ENCODE assay signal across 8 cellular contexts in genomic region chr19:12956446-12957388, GRCh38. TPM values are rescaled to one million over a fixed set of nuclear protein-coding genes. Genes with fewer than 3 reads are reported as not detected.
DNase-seq lines count a peak whose midpoint lies in the region; ATAC-seq and TF ChIP-seq lines count a peak whose summit lies in the region.

Gene GADD45GIP1 (minus strand): TSS chr19:12957223. CDS start chr19:12957212, 11 bp downstream.

- H3K4me3 ChIP-seq in adipocyte (ENCODE audit: low read length), result peak within 1 kb of the TSS; percentile 100

- no peaks in the 10 kb centered on the region for H3K27me3 ChIP-seq in adipocyte (replicated peaks; ENCODE audit: control insufficient read depth, insufficient read depth, low read length)

- peak within 1 kb of the TSS; percentile 93 to 96 for H3K27ac Mint-ChIP-seq in T-cell
- peak within 1 kb of the TSS; percentile 83 for H3K27ac Mint-ChIP-seq in type B pancreatic cell

- H3K9me3 ChIP-seq in adipocyte (ENCODE audit: control insufficient read depth, low read length), result no peaks in the 10 kb centered on the region

- H3K36me3 Mint-ChIP-seq in T-cell (peaks cover 7% of the 10 kb centered on the region), type B pancreatic cell (peaks cover 8% of the 10 kb centered on the region)

- H3K36me3 ChIP-seq in adipocyte (ENCODE audit: control insufficient read depth, insufficient read depth, low read length, severe bottlenecking), result peaks cover 26% of the 10 kb centered on the region

- H3K4me3 Mint-ChIP-seq in T-cell (peak within 1 kb of the TSS; percentile 82 to 90 (median 86)), type B pancreatic cell (peak within 1 kb of the TSS; percentile 88)

- H3K27me3 Mint-ChIP-seq in T-cell (no peaks in the 10 kb centered on the region), type B pancreatic cell (peaks cover 2% of the 10 kb centered on the region)

- TF ChIP-seq CTCF in type B pancreatic cell (conservative IDR thresholded peaks at IDR 0.05), result no peak

- CTCF ChIA-PET in T-cell (lab: Charles Lee), result interaction anchor here in 1 of 2 donors (0.7 to 1.3 kb wide), 2 partner anchors 9 to 57 kb away, joined by 3 read pairs; no protein-coding TSS in a partner anchor

- ATAC-seq in GM21423 (IDR thresholded peaks at IDR 0.05; ENCODE audit: unreplicated experiment) (peak; percentile 72), T-cell (replicated peaks in 1 of 4) (peak; percentile 95 to 98 (median 98))

- H3K9me3 Mint-ChIP-seq in T-cell (no peaks in the 10 kb centered on the region), type B pancreatic cell (no peaks in the 10 kb centered on the region)

- POLR2A ChIA-PET in T-cell (lab: Charles Lee), result interaction anchor here in 1 of 2 donors (0.6 kb wide), 1 partner anchor 43 kb away, joined by 4 read pairs; no protein-coding TSS in a partner anchor

- intact Hi-C loops in cardiac septum (cut with DNase I) (loop anchor here (5.0 kb wide), 1 partner anchor 69 kb away; the partner anchor contains the start of gene KLF1), posterior cingulate gyrus (cut with DNase I) (no loop called here)

- H3K4me1 Mint-ChIP-seq in T-cell (peaks cover 18 to 30% (median 27%) of the 10 kb centered on the region in 3 donors), type B pancreatic cell (ENCODE audit: unreplicated experiment) (peaks cover 19% of the 10 kb centered on the region)

- peaks cover 34% of the 10 kb centered on the region for H3K4me1 ChIP-seq in adipocyte (ENCODE audit: control insufficient read depth, insufficient read depth, low read length)

- DNase-seq in CMK (ENCODE audit: low read depth) (peak; percentile 45), M059J (ENCODE audit: low read depth) (peak; percentile 80), T-cell (peak; percentile 60 to 84 (median 74)), adipocyte (ENCODE audit: low read depth) (peak; percentile 87), cardiac septum (ENCODE audit: low spot score) (peak; percentile 90), posterior cingulate gyrus (peak; percentile 52 to 97 (median 74)), type B pancreatic cell (ENCODE audit: extremely low spot score, unreplicated experiment) (peak; percentile 87)

- H3K9ac ChIP-seq in adipocyte (ENCODE audit: low read length), result peak within 1 kb of the TSS; percentile 97

RNA-seq across cellular contexts. Expression of gene GADD45GIP1, which starts in this region (rescaled TPM):
- 48.1 and 54.0 TPM in 2 replicates for total RNA-seq in M059J (2014; rRNA removed; shearing (Covaris generic))
- total RNA-seq in T-cell, result 10 to 100 TPM in 3 of 5 donors, 1 to 10 TPM in 2; 6.2 to 22.6 (median 20.1) TPM
- 23.5 TPM for total RNA-seq in cardiac septum
- total RNA-seq in type B pancreatic cell (ENCODE audit: low replicate concordance), result 23.1 and 24.8 TPM in 2 replicates

Comparison
In these comparisons a context has a peak if more than half of its experiments do, and no peak if none do; other contexts are left out.
1. Peak in every context shown above with its lines: DNase-seq, ATAC-seq and H3K4me3 ChIP-seq.